ENCODE assay signal across 22 cellular contexts in genomic region chr9:98485706-98486105, GRCh38.
"Had no signal": no experiment of that assay in that cellular context is flagged by ENCODE, and none has a peak within 500 bp of the region (broad histone marks: within the 10 kb centered on the region; RNA-seq: fewer than 3 reads in every experiment).

No MANE protein-coding gene starts in this region.

- H3K9me3 Mint-ChIP-seq: T-cell had no signal

- H3K27ac Mint-ChIP-seq: T-cell had no signal

- H3K9ac ChIP-seq: SK-N-SH had no signal

- H3K4me1 Mint-ChIP-seq: T-cell had no signal

- H3K4me2 ChIP-seq: SK-N-SH had no signal

- H3K9me2 ChIP-seq: SK-N-SH had no signal

- ATAC-seq: T-cell had no signal

- DNase-seq: KBM-7, MV-4-11, NCI-H1048, NCI-H1105, NCI-H1417, NCI-H1436 treated with DMSO at 0.1 percent for 48 hours, NCI-H1694, NCI-H1930, NCI-H2081 treated with DMSO at 0.1 percent for 48 hours, NCI-H2171, NCI-H226, NCI-H446, NCI-H510A, NCI-H524 treated with DMSO at 0.1 percent for 48 hours, NCI-H69, NCI-H774, RPMI8226, SHP77, SK-N-SH, SW 1271, T-cell had no signal

- H3K4me3 Mint-ChIP-seq: T-cell had no signal

- H3K27ac ChIP-seq: HL-60 had no signal

- H3K9me3 ChIP-seq: SK-N-SH had no signal

- H3K36me3 Mint-ChIP-seq: T-cell had no signal
